ENCODE assay signal across 1 cellular context in genomic region chr1:234361102-234361603, GRCh38.
A peak's percentile ranks its signal among the peaks of the same experiment; 100 is the strongest.
TF ChIP-seq lines count a peak whose summit lies in the region.

No MANE protein-coding gene starts in this region.

TF ChIP-seq in K562, 482 proteins besides CTCF, POLR2A, EP300 and RAD21 (continued from another document and continues in another):
- TF ChIP-seq FOXP4 (CRISPR knock-in tag; IDR thresholded peaks at IDR 0.05; ENCODE audit: borderline replicate concordance), result no peak
- TF ChIP-seq ETS1 (conservative IDR thresholded peaks at IDR 0.05; ENCODE audit: control insufficient read depth, low read depth, low read length), result no peak
- peak; percentile 76; the same call in 1 of the 2 replicates for TF ChIP-seq THRB (CRISPR knock-in tag; conservative IDR thresholded peaks at IDR 0.05)
- TF ChIP-seq TAF1 (IDR thresholded peaks at IDR 0.05; ENCODE audit: control insufficient read depth, extremely low read depth, insufficient read depth, low read length, severe bottlenecking), result no peak
- no peak for TF ChIP-seq RB1 (IDR thresholded peaks at IDR 0.05; ENCODE audit: low read depth)
- TF ChIP-seq GTF2F1 (IDR thresholded peaks at IDR 0.05; ENCODE audit: low read depth, low read length), result no peak
- TF ChIP-seq THRAP3 (IDR thresholded peaks at IDR 0.05; ENCODE audit: borderline replicate concordance), result no peak
- TF ChIP-seq NFRKB (IDR thresholded peaks at IDR 0.05; ENCODE audit: low read depth), result peak; percentile 90
- TF ChIP-seq TAL1 (IDR thresholded peaks at IDR 0.05), result peak; percentile 69
- no peak for TF ChIP-seq ZNF764 (CRISPR knock-in tag; IDR thresholded peaks at IDR 0.05; ENCODE audit: low read depth)
- no peak for TF ChIP-seq CREB5 (CRISPR knock-in tag; IDR thresholded peaks at IDR 0.05)
- TF ChIP-seq POLR2G (IDR thresholded peaks at IDR 0.05; ENCODE audit: low read depth, low read length), result no peak
- no peak for TF ChIP-seq MTA1 (IDR thresholded peaks at IDR 0.05; ENCODE audit: borderline replicate concordance)
- TF ChIP-seq SNAPC5 (CRISPR knock-in tag; IDR thresholded peaks at IDR 0.05), result no peak
- TF ChIP-seq RBBP5 (IDR thresholded peaks at IDR 0.05; ENCODE audit: borderline replicate concordance, insufficient read depth, low read length, poor library complexity, severe bottlenecking), result no peak
- TF ChIP-seq ARHGAP35 (IDR thresholded peaks at IDR 0.05; ENCODE audit: partially characterized antibody), result no peak
- TF ChIP-seq HDAC6 (IDR thresholded peaks at IDR 0.05; ENCODE audit: low read depth, low read length), result no peak
- no peak for TF ChIP-seq MYNN (IDR thresholded peaks at IDR 0.05)
- TF ChIP-seq MYNN (CRISPR knock-in tag; IDR thresholded peaks at IDR 0.05), result no peak
- TF ChIP-seq EWSR1 (IDR thresholded peaks at IDR 0.05; ENCODE audit: borderline replicate concordance, low read depth, partially characterized antibody), result no peak
- TF ChIP-seq SAFB2 (IDR thresholded peaks at IDR 0.05; ENCODE audit: borderline replicate concordance, low read depth, low read length, severe bottlenecking), result no peak
- peak; percentile 28; the same call in 1 of the 2 replicates for TF ChIP-seq MBD2 (IDR thresholded peaks at IDR 0.05; ENCODE audit: borderline replicate concordance, low read depth)
- TF ChIP-seq VEZF1 (CRISPR knock-in tag; IDR thresholded peaks at IDR 0.05), result 0 out of 2 replicates have a peak, but pooled peaks have one; percentile 15
- TF ChIP-seq ZFP36 (IDR thresholded peaks at IDR 0.05; ENCODE audit: low read depth, low read length, partially characterized antibody), result no peak
- no peak for TF ChIP-seq BCLAF1 (IDR thresholded peaks at IDR 0.05; ENCODE audit: borderline replicate concordance in 1 of 2, control insufficient read depth in 1 of 2, low read depth in 2 of 2, low read length in 1 of 2)
- no peak for TF ChIP-seq ZNF445 (CRISPR knock-in tag; IDR thresholded peaks at IDR 0.05; ENCODE audit: low read depth)
- no peak for TF ChIP-seq GATAD2A (IDR thresholded peaks at IDR 0.05)
- no peak for TF ChIP-seq RAD51 (IDR thresholded peaks at IDR 0.05; ENCODE audit: borderline replicate concordance, low read depth)
- no peak for TF ChIP-seq NFE2L1 (tag; IDR thresholded peaks at IDR 0.05; ENCODE audit: borderline replicate concordance, low read depth)
- TF ChIP-seq NKRF (IDR thresholded peaks at IDR 0.05; ENCODE audit: borderline replicate concordance), result no peak
- TF ChIP-seq ZFP30 (CRISPR knock-in tag; IDR thresholded peaks at IDR 0.05; ENCODE audit: borderline replicate concordance), result no peak
- TF ChIP-seq MITF (IDR thresholded peaks at IDR 0.05), result peak; percentile 68; the same call in 1 of the 2 replicates
- TF ChIP-seq RBM22 (IDR thresholded peaks at IDR 0.05; ENCODE audit: low read depth, low read length, poor library complexity, severe bottlenecking), result no peak
- TF ChIP-seq CEBPB (tag; IDR thresholded peaks at IDR 0.05), result no peak
- no peak for TF ChIP-seq POLR3A (IDR thresholded peaks at IDR 0.05; ENCODE audit: borderline replicate concordance, extremely low read depth, insufficient read depth, insufficient read length)
- no peak for TF ChIP-seq TGIF2 (CRISPR knock-in tag; IDR thresholded peaks at IDR 0.05)
- TF ChIP-seq ZNF24 (IDR thresholded peaks at IDR 0.05), result no peak
- TF ChIP-seq ZNF592 (IDR thresholded peaks at IDR 0.05), result peak; percentile 97
- TF ChIP-seq DNMT1 (IDR thresholded peaks at IDR 0.05), result no peak
- TF ChIP-seq RBM17 (IDR thresholded peaks at IDR 0.05; ENCODE audit: borderline replicate concordance, low read depth, low read length), result no peak
- TF ChIP-seq ZNF57 (CRISPR knock-in tag; IDR thresholded peaks at IDR 0.05), result no peak
- no peak for TF ChIP-seq ATF1 (CRISPR knock-in tag; IDR thresholded peaks at IDR 0.05)
- TF ChIP-seq ATF1 (tag; IDR thresholded peaks at IDR 0.05), result no peak; the same call in none of the 2 replicates
